ENCODE assay signal across 1 cellular context in genomic region chrX:1486177-1486576, GRCh38.
TF ChIP-seq lines count a peak whose summit lies in the region.

No MANE protein-coding gene starts in this region.

TF ChIP-seq in HepG2, 621 proteins besides CTCF, POLR2A, EP300 and RAD21:
- TF ChIP-seq ZMYM3 (CRISPR knock-in tag; IDR thresholded peaks at IDR 0.05) (0 out of 2 replicates have a peak, but pooled peaks have one; percentile 40), HMGA1 (CRISPR knock-in tag; conservative IDR thresholded peaks at IDR 0.05) (no peak)
